1 cellular context compared by ENCODE assay signal in the genomic region with DNA sequence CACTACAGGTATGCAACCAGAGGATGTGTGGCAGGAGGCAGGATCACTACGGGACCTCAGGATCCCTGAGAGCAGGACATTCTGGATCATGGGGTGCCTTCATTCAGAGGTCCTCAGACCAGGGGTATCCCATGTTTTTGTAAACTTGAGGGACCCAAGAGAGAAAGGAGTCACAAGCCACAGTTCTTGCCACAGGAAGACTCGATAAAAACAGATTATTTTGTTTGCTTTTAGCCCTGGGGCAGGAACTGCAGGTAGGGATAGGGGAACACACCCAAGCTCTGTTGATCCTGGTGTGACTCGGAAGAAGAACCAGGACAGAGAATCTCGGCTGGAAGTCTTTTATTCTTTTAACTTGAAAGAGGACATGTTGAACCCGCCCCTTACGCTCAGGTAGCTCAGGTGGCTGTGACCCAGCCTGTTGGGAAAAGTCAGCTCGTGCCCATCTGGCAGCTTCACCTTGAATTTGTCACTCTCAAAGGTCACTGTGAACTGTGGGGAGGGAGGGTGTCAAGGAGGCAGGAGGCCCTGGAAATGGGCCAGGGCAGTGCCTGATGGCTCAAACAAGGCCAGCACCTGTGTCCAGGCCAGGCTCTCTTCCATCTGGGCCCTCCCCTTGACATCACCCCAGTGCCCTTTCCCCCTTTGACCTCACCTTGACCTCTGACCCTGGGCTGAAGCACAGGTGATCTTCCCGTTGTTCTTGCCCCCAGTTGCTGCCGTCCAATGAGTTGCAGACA.
TF ChIP-seq lines count a peak whose summit lies in the region.

No MANE protein-coding gene starts in this region.

TF ChIP-seq in HepG2, 621 proteins besides CTCF, POLR2A, EP300 and RAD21 (continued from another document and continues in another):
- TF ChIP-seq GRHL1 (CRISPR knock-in tag; conservative IDR thresholded peaks at IDR 0.05) (no peak), CBX2 (IDR thresholded peaks at IDR 0.05; ENCODE audit: low read depth, low read length) (no peak), CBX2 (CRISPR knock-in tag; IDR thresholded peaks at IDR 0.05; ENCODE audit: low read depth) (no peak), ARNTL (CRISPR knock-in tag; IDR thresholded peaks at IDR 0.05) (no peak), EZH2 (conservative IDR thresholded peaks at IDR 0.05; ENCODE audit: low read depth, low read length) (no peak), IRF2 (CRISPR knock-in tag; IDR thresholded peaks at IDR 0.05) (no peak), FOSL2 (CRISPR knock-in tag; IDR thresholded peaks at IDR 0.05) (no peak; the same call in 1 of the 2 replicates), ZNF780A (CRISPR knock-in tag; IDR thresholded peaks at IDR 0.05) (no peak), ATF7 (IDR thresholded peaks at IDR 0.05) (no peak), ATF7 (CRISPR knock-in tag; IDR thresholded peaks at IDR 0.05) (no peak), ZBTB2 (CRISPR knock-in tag; IDR thresholded peaks at IDR 0.05; ENCODE audit: low read depth) (no peak), CERS6 (CRISPR knock-in tag; IDR thresholded peaks at IDR 0.05) (no peak), SP4 (CRISPR knock-in tag; IDR thresholded peaks at IDR 0.05) (no peak), PHF8 (CRISPR knock-in tag; IDR thresholded peaks at IDR 0.05) (no peak), ZNF75D (CRISPR knock-in tag; IDR thresholded peaks at IDR 0.05; ENCODE audit: borderline replicate concordance) (no peak), ZNF629 (CRISPR knock-in tag; conservative IDR thresholded peaks at IDR 0.05) (peak; percentile 25; the same call in 1 of the 2 replicates), POGZ (CRISPR knock-in tag; IDR thresholded peaks at IDR 0.05) (peak; percentile 31), ZNF101 (CRISPR knock-in tag; IDR thresholded peaks at IDR 0.05; ENCODE audit: borderline replicate concordance, low read depth) (no peak), TOE1 (CRISPR knock-in tag; IDR thresholded peaks at IDR 0.05) (no peak), EEA1 (CRISPR knock-in tag; IDR thresholded peaks at IDR 0.05; ENCODE audit: borderline replicate concordance) (no peak), ZNF891 (CRISPR knock-in tag; IDR thresholded peaks at IDR 0.05) (0 out of 2 replicates have a peak, but pooled peaks have one; percentile 43), GFI1 (CRISPR knock-in tag; IDR thresholded peaks at IDR 0.05; ENCODE audit: borderline replicate concordance) (no peak), MAF1 (CRISPR knock-in tag; IDR thresholded peaks at IDR 0.05; ENCODE audit: borderline replicate concordance) (no peak), PAWR (CRISPR knock-in tag; IDR thresholded peaks at IDR 0.05; ENCODE audit: borderline replicate concordance) (no peak), ZNF350 (CRISPR knock-in tag; IDR thresholded peaks at IDR 0.05; ENCODE audit: borderline replicate concordance, low read depth) (no peak), HIVEP1 (CRISPR knock-in tag; IDR thresholded peaks at IDR 0.05) (peak; percentile 66)
- TF ChIP-seq, protein P1, sequence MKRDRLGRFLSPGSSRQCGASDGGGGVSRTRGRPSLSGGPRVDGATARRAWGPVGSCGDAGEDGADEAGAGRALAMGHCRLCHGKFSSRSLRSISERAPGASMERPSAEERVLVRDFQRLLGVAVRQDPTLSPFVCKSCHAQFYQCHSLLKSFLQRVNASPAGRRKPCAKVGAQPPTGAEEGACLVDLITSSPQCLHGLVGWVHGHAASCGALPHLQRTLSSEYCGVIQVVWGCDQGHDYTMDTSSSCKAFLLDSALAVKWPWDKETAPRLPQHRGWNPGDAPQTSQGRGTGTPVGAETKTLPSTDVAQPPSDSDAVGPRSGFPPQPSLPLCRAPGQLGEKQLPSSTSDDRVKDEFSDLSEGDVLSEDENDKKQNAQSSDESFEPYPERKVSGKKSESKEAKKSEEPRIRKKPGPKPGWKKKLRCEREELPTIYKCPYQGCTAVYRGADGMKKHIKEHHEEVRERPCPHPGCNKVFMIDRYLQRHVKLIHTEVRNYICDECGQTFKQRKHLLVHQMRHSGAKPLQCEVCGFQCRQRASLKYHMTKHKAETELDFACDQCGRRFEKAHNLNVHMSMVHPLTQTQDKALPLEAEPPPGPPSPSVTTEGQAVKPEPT (CRISPR knock-in tag; IDR thresholded peaks at IDR 0.05; ENCODE audit: low read depth), result no peak; the same call in 1 of the 2 replicates
- TF ChIP-seq, protein P2, sequence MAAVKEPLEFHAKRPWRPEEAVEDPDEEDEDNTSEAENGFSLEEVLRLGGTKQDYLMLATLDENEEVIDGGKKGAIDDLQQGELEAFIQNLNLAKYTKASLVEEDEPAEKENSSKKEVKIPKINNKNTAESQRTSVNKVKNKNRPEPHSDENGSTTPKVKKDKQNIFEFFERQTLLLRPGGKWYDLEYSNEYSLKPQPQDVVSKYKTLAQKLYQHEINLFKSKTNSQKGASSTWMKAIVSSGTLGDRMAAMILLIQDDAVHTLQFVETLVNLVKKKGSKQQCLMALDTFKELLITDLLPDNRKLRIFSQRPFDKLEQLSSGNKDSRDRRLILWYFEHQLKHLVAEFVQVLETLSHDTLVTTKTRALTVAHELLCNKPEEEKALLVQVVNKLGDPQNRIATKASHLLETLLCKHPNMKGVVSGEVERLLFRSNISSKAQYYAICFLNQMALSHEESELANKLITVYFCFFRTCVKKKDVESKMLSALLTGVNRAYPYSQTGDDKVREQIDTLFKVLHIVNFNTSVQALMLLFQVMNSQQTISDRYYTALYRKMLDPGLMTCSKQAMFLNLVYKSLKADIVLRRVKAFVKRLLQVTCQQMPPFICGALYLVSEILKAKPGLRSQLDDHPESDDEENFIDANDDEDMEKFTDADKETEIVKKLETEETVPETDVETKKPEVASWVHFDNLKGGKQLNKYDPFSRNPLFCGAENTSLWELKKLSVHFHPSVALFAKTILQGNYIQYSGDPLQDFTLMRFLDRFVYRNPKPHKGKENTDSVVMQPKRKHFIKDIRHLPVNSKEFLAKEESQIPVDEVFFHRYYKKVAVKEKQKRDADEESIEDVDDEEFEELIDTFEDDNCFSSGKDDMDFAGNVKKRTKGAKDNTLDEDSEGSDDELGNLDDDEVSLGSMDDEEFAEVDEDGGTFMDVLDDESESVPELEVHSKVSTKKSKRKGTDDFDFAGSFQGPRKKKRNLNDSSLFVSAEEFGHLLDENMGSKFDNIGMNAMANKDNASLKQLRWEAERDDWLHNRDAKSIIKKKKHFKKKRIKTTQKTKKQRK (IDR thresholded peaks at IDR 0.05; ENCODE audit: low read length), result no peak
- TF ChIP-seq, protein P3, sequence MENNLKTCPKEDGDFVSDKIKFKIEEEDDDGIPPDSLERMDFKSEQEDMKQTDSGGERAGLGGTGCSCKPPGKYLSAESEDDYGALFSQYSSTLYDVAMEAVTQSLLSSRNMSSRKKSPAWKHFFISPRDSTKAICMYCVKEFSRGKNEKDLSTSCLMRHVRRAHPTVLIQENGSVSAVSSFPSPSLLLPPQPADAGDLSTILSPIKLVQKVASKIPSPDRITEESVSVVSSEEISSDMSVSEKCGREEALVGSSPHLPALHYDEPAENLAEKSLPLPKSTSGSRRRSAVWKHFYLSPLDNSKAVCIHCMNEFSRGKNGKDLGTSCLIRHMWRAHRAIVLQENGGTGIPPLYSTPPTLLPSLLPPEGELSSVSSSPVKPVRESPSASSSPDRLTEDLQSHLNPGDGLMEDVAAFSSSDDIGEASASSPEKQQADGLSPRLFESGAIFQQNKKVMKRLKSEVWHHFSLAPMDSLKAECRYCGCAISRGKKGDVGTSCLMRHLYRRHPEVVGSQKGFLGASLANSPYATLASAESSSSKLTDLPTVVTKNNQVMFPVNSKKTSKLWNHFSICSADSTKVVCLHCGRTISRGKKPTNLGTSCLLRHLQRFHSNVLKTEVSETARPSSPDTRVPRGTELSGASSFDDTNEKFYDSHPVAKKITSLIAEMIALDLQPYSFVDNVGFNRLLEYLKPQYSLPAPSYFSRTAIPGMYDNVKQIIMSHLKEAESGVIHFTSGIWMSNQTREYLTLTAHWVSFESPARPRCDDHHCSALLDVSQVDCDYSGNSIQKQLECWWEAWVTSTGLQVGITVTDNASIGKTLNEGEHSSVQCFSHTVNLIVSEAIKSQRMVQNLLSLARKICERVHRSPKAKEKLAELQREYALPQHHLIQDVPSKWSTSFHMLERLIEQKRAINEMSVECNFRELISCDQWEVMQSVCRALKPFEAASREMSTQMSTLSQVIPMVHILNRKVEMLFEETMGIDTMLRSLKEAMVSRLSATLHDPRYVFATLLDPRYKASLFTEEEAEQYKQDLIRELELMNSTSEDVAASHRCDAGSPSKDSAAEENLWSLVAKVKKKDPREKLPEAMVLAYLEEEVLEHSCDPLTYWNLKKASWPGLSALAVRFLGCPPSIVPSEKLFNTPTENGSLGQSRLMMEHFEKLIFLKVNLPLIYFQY (CRISPR knock-in tag; IDR thresholded peaks at IDR 0.05; ENCODE audit: borderline replicate concordance), result peak; percentile 30; the same call in 1 of the 2 replicates
- TF ChIP-seq, protein P4, sequence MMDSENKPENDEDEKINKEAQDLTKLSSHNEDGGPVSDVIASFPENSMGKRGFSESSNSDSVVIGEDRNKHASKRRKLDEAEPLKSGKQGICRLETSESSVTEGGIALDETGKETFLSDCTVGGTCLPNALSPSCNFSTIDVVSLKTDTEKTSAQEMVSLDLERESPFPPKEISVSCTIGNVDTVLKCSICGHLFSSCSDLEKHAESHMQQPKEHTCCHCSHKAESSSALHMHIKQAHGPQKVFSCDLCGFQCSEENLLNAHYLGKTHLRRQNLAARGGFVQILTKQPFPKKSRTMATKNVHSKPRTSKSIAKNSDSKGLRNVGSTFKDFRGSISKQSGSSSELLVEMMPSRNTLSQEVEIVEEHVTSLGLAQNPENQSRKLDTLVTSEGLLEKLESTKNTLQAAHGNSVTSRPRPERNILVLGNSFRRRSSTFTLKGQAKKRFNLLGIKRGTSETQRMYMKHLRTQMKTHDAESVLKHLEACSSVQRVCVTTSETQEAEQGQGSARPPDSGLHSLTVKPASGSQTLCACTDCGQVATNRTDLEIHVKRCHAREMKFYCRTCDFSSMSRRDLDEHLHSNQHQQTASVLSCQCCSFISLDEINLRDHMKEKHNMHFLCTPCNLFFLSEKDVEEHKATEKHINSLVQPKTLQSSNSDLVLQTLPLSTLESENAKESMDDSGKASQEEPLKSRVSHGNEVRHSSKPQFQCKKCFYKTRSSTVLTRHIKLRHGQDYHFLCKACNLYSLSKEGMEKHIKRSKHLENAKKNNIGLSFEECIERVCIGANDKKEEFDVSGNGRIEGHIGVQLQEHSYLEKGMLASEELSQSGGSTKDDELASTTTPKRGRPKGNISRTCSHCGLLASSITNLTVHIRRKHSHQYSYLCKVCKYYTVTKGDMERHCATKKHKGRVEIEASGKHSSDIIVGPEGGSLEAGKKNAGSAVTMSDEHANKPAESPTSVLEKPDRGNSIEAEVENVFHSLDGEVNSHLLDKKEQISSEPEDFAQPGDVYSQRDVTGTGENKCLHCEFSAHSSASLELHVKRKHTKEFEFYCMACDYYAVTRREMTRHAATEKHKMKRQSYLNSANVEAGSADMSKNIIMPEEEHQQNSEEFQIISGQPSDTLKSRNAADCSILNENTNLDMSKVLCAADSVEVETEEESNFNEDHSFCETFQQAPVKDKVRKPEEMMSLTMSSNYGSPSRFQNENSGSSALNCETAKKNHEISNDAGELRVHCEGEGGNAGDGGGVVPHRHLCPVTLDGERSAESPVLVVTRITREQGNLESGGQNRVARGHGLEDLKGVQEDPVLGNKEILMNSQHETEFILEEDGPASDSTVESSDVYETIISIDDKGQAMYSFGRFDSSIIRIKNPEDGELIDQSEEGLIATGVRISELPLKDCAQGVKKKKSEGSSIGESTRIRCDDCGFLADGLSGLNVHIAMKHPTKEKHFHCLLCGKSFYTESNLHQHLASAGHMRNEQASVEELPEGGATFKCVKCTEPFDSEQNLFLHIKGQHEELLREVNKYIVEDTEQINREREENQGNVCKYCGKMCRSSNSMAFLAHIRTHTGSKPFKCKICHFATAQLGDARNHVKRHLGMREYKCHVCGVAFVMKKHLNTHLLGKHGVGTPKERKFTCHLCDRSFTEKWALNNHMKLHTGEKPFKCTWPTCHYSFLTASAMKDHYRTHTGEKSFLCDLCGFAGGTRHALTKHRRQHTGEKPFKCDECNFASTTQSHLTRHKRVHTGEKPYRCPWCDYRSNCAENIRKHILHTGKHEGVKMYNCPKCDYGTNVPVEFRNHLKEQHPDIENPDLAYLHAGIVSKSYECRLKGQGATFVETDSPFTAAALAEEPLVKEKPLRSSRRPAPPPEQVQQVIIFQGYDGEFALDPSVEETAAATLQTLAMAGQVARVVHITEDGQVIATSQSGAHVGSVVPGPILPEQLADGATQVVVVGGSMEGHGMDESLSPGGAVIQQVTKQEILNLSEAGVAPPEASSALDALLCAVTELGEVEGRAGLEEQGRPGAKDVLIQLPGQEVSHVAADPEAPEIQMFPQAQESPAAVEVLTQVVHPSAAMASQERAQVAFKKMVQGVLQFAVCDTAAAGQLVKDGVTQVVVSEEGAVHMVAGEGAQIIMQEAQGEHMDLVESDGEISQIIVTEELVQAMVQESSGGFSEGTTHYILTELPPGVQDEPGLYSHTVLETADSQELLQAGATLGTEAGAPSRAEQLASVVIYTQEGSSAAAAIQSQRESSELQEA (CRISPR knock-in tag; IDR thresholded peaks at IDR 0.05; ENCODE audit: not compliant biosample characterization), result no peak
- TF ChIP-seq, protein P5, sequence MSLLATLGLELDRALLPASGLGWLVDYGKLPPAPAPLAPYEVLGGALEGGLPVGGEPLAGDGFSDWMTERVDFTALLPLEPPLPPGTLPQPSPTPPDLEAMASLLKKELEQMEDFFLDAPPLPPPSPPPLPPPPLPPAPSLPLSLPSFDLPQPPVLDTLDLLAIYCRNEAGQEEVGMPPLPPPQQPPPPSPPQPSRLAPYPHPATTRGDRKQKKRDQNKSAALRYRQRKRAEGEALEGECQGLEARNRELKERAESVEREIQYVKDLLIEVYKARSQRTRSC (CRISPR knock-in tag; IDR thresholded peaks at IDR 0.05; ENCODE audit: low read depth), result no peak
